Comparison of ENCODE assay signal across 9 cellular contexts in genomic region chr19:38478273-38478971, GRCh38. TPM values are rescaled to one million over a fixed set of nuclear protein-coding genes. Genes with fewer than 3 reads are reported as not detected.
DNase-seq lines count a peak whose midpoint lies in the region; ATAC-seq and TF ChIP-seq lines count a peak whose summit lies in the region.
"Had no signal": no experiment of that assay in that cellular context is flagged by ENCODE, and none has a peak within 500 bp of the region (broad histone marks: within the 10 kb centered on the region; RNA-seq: fewer than 3 reads in every experiment).

No MANE protein-coding gene starts in this region.

- no peak overlapping the region for H4K91ac ChIP-seq in IMR-90 (ENCODE audit: insufficient read depth, low read depth, low read length)
- no peak overlapping the region for H4K91ac ChIP-seq in mesenchymal stem cell (ENCODE audit: low read length)

- TF ChIP-seq RAD21 in IMR-90 (IDR thresholded peaks at IDR 0.05; ENCODE audit: low read length): no peak

- H3K79me1 ChIP-seq in IMR-90 (ENCODE audit: low read depth in 1 of 2, low read length in 2 of 2) (no peaks in the 10 kb centered on the region), mesenchymal stem cell (replicated peaks; ENCODE audit: low read length, poor library complexity, severe bottlenecking) (no peaks in the 10 kb centered on the region)

- H3K4ac ChIP-seq in IMR-90 (ENCODE audit: low read depth, low read length) (no peak overlapping the region), mesenchymal stem cell (ENCODE audit: low read depth in 1 of 2, low read length in 2 of 2) (no peak overlapping the region)

- H3K36me3 ChIP-seq in IMR-90 (ENCODE audit: control insufficient read depth, insufficient read depth, low read length): no peaks in the 10 kb centered on the region
- H3K36me3 ChIP-seq in mesenchymal stem cell (ENCODE audit: control insufficient read depth in 1 of 2, insufficient read depth in 2 of 2, low read depth in 1 of 2, low read length in 2 of 2): no peaks in the 10 kb centered on the region

- H3K4me2 ChIP-seq in IMR-90 (ENCODE audit: low read depth, low read length) (no peak overlapping the region), mesenchymal stem cell (ENCODE audit: low read length, poor library complexity, severe bottlenecking) (no peak overlapping the region)

- H3K9me3 ChIP-seq in IMR-90 (ENCODE audit: control insufficient read depth, insufficient read depth, low read length) (no peaks in the 10 kb centered on the region), mesenchymal stem cell (ENCODE audit: control insufficient read depth, low read length) (no peaks in the 10 kb centered on the region)

- TF ChIP-seq POLR2A in IMR-90 (IDR thresholded peaks at IDR 0.05; ENCODE audit: low read depth, low read length): no peak

- H2AK5ac ChIP-seq in IMR-90 (ENCODE audit: low read depth, low read length): no peak overlapping the region
- no peak overlapping the region for H2AK5ac ChIP-seq in mesenchymal stem cell (ENCODE audit: low read length, severe bottlenecking)

- H2BK5ac ChIP-seq in IMR-90 (ENCODE audit: low read depth, low read length, poor library complexity, severe bottlenecking) (no peak overlapping the region), mesenchymal stem cell (ENCODE audit: low read depth, low read length, poor library complexity, severe bottlenecking) (no peak overlapping the region)

- POLR2A ChIA-PET in IMR-90 (lab: Charles Lee; ENCODE audit: unreplicated experiment): no interaction called here

- H3K18ac ChIP-seq in IMR-90 (ENCODE audit: low read depth, low read length): no peak overlapping the region
- no peak overlapping the region for H3K18ac ChIP-seq in mesenchymal stem cell (ENCODE audit: low read depth in 1 of 2, low read length in 2 of 2)

- no peak overlapping the region for H2AK9ac ChIP-seq in IMR-90 (replicated peaks; ENCODE audit: low read depth, low read length, poor library complexity)

- H2BK12ac ChIP-seq in mesenchymal stem cell (ENCODE audit: low read length in 2 of 2): no peak overlapping the region

- H3K27ac ChIP-seq in IMR-90 (ENCODE audit: insufficient read depth, low read length) (no peak overlapping the region), mesenchymal stem cell (ENCODE audit: low read length, poor library complexity, severe bottlenecking) (no peak overlapping the region)

- H4K5ac ChIP-seq in IMR-90 (ENCODE audit: low read depth, low read length): no peak overlapping the region

- no peak overlapping the region for H4K8ac ChIP-seq in IMR-90 (ENCODE audit: low read depth in 2 of 2, low read length in 2 of 2)
- H4K8ac ChIP-seq in mesenchymal stem cell (ENCODE audit: low read length): no peak overlapping the region

- no peak overlapping the region for H3K23ac ChIP-seq in IMR-90 (ENCODE audit: low read depth, low read length)
- H3K23ac ChIP-seq in mesenchymal stem cell (ENCODE audit: low read length in 2 of 2): no peak overlapping the region

- ATAC-seq in IMR-90 (ENCODE audit: low read depth) (no peak), HG03095 (IDR thresholded peaks at IDR 0.05; ENCODE audit: unreplicated experiment) (no peak), GM19324 (IDR thresholded peaks at IDR 0.05; ENCODE audit: low FRiP score, unreplicated experiment) (no peak)

- no peak overlapping the region for H3K56ac ChIP-seq in IMR-90 (ENCODE audit: extremely low read depth, insufficient read depth, low read length)

- DNase-seq in DMS53 (lab: John Stamatoyannopoulos, UW): peak; percentile 40
- DNase-seq in DMS53 treated with DMSO at 0.1 percent for 48 hours (lab: John Stamatoyannopoulos, UW; ENCODE audit: unreplicated experiment): no peak
- no peak for DNase-seq in IMR-90
- peak; percentile 65 for DNase-seq in SK-MEL-5 (ENCODE audit: low read depth, low spot score)
- DNase-seq in mesenchymal stem cell: peak; percentile 6
- DNase-seq in NCI-H510A treated with DMSO at 0.1 percent for 48 hours (lab: John Stamatoyannopoulos, UW): no peak
- DNase-seq: activated CD4-positive, CD25-positive, alpha-beta regulatory T cell had no signal

- no peaks in the 10 kb centered on the region for H4K20me1 ChIP-seq in IMR-90 (ENCODE audit: insufficient read depth, low read length)

- no peak overlapping the region for H2BK20ac ChIP-seq in IMR-90 (ENCODE audit: low read depth, low read length)

- H3K9me1 ChIP-seq in IMR-90 (ENCODE audit: insufficient read depth, low read length): no peaks in the 10 kb centered on the region

- in situ Hi-C loops in IMR-90 (cut with MboI; ENCODE audit: low sequenced_read_pairs): no loop called here
- in situ Hi-C loops in SK-MEL-5 (cut with HindIII; ENCODE audit: low pct_unique_long_range_greater_than_20kb, low sequenced_read_pairs): no loop called here

- 42% methylated on average over 7 of the region's 16 CpGs; no CpG with 5 or more reads in 1 of the 2 experiments for WGBS in IMR-90 (ENCODE audit: extremely low coverage in 2 of 2, insufficient read length in 1 of 2), 2 experiments
- WGBS in mesenchymal stem cell: 81% methylated on average over 16 of the region's 16 CpGs

- H3K14ac ChIP-seq in IMR-90 (replicated peaks; ENCODE audit: low read depth, low read length) (no peak overlapping the region), mesenchymal stem cell (ENCODE audit: low read length in 2 of 2) (no peak overlapping the region)

- H2BK15ac ChIP-seq in IMR-90 (ENCODE audit: low read depth, low read length) (no peak overlapping the region), mesenchymal stem cell (ENCODE audit: low read depth, poor library complexity, severe bottlenecking) (no peak overlapping the region)

- no peaks in the 10 kb centered on the region; the same call in none of the 2 replicates for H3K27me3 ChIP-seq in IMR-90 (ENCODE audit: control insufficient read depth, insufficient read depth, low read length)
- peaks cover 5 to 34% of the 10 kb centered on the region in 2 experiments for H3K27me3 ChIP-seq in mesenchymal stem cell (ENCODE audit: control insufficient read depth in 1 of 2, insufficient read depth in 1 of 2, low read length in 2 of 2)

- H2AFZ ChIP-seq in IMR-90 (replicated peaks; ENCODE audit: low read length, poor library complexity) (no peak overlapping the region), mesenchymal stem cell (ENCODE audit: low read depth, low read length) (no peak overlapping the region)

- H3K9ac ChIP-seq in IMR-90 (ENCODE audit: low read depth, low read length) (no peak overlapping the region), mesenchymal stem cell (ENCODE audit: low read length) (no peak overlapping the region)

- no peak overlapping the region for H2BK120ac ChIP-seq in IMR-90 (ENCODE audit: low read depth, low read length)
- no peak overlapping the region for H2BK120ac ChIP-seq in mesenchymal stem cell (ENCODE audit: low read depth, low read length)

- intact Hi-C loops in IMR-90 (cut with micrococcal nuclease): no loop called here

- CTCF ChIA-PET in IMR-90 (lab: Yijun Ruan, JAX): interaction anchor here (0.6 to 0.7 kb wide), 3 partner anchors 10 to 852 kb away, joined by 3 to 9 read pairs (median 3); no protein-coding TSS in a partner anchor

- TF ChIP-seq CTCF in IMR-90 (conservative IDR thresholded peaks at IDR 0.05; ENCODE audit: low read depth, low read length): 0 out of 2 replicates have a peak, but pooled peaks have one; percentile 15

- H3K4me1 ChIP-seq in IMR-90 (ENCODE audit: control insufficient read depth, insufficient read depth, low read length) (no peaks in the 10 kb centered on the region), mesenchymal stem cell (ENCODE audit: control insufficient read depth, insufficient read depth, low read depth, low read length) (no peaks in the 10 kb centered on the region)

- dilution Hi-C loops in IMR-90 (cut with HindIII; ENCODE audit: low sequenced_read_pairs, unreplicated experiment): no loop called here

- H3K4me3 ChIP-seq in IMR-90 (ENCODE audit: insufficient read depth, low read depth, low read length) (no peak overlapping the region), mesenchymal stem cell (ENCODE audit: insufficient read depth in 1 of 2, low read depth in 1 of 2, low read length in 2 of 2) (no peak overlapping the region)

- BruUV-seq in IMR-90 (replicated peaks; lab: Mats Ljungman, UMichigan): no TSS peak

TF ChIP-seq in IMR-90, 13 proteins besides CTCF, POLR2A, EP300 and RAD21 (continues in another document):
- TF ChIP-seq USF2 (IDR thresholded peaks at IDR 0.05; ENCODE audit: low read depth, low read length) (no peak), RFX5 (IDR thresholded peaks at IDR 0.05; ENCODE audit: low read depth, low read length) (no peak), NFE2L2 (IDR thresholded peaks at IDR 0.05; ENCODE audit: low read depth, low read length) (no peak), CHD1 (IDR thresholded peaks at IDR 0.05; ENCODE audit: low read depth, low read length) (no peak), BHLHE40 (IDR thresholded peaks at IDR 0.05; ENCODE audit: low read depth, low read length) (no peak), SMC3 (IDR thresholded peaks at IDR 0.05; ENCODE audit: low read depth, low read length) (no peak), MAFK (IDR thresholded peaks at IDR 0.05; ENCODE audit: low read depth, low read length) (no peak)

RNA-seq across cellular contexts. Expression of gene RYR1, which starts 44.9 kb away (rescaled TPM):
- total RNA-seq in IMR-90 (2012; rRNA removed): under 0.01 TPM in 1 of 2 replicates, not detected in the other
- 0.03 TPM in 1 of 2 replicates, not detected in the other for polyA plus RNA-seq in IMR-90 (2012; rRNA removed)
- polyA plus RNA-seq in IMR-90 (2012; cell fraction: cytosol; rRNA removed): 0.01 TPM in 1 of 2 replicates, not detected in the other
- polyA plus RNA-seq in IMR-90 (2012; cell fraction: nucleus; rRNA removed; ENCODE audit: low replicate concordance): 0.03 TPM in 2 replicates
- total RNA-seq in SK-MEL-5 (2014; rRNA removed; shearing (Covaris generic)): 0.03 TPM in 1 of 2 replicates, not detected in the other
- polyA plus RNA-seq in SK-MEL-5 (2015; cell fraction: cytosol; rRNA removed): 0.06 and 0.98 TPM in 2 replicates
- 0.05 and 0.06 TPM in 2 replicates for polyA plus RNA-seq in SK-MEL-5 (2015; cell fraction: nucleus; rRNA removed)
- 0.01 TPM for polyA plus RNA-seq in mesenchymal stem cell (2013, experiment 1 of 2)
- not detected for polyA plus RNA-seq in mesenchymal stem cell (2013, experiment 2 of 2)

RNA-seq across cellular contexts. Expression of gene RASGRP4, which starts 52.4 kb away (rescaled TPM):
- total RNA-seq in IMR-90 (2012; rRNA removed): not detected in 2 replicates
- not detected in 2 replicates for polyA plus RNA-seq in IMR-90 (2012; rRNA removed)
- not detected in 2 replicates for polyA plus RNA-seq in IMR-90 (2012; cell fraction: cytosol; rRNA removed)
- not detected in 2 replicates for polyA plus RNA-seq in IMR-90 (2012; cell fraction: nucleus; rRNA removed; ENCODE audit: low replicate concordance)
- not detected in 2 replicates for total RNA-seq in SK-MEL-5 (2014; rRNA removed; shearing (Covaris generic))
- not detected in 2 replicates for polyA plus RNA-seq in SK-MEL-5 (2015; cell fraction: cytosol; rRNA removed)
- polyA plus RNA-seq in SK-MEL-5 (2015; cell fraction: nucleus; rRNA removed): not detected in 2 replicates
- polyA plus RNA-seq in mesenchymal stem cell (2013, experiment 1 of 2): not detected
- not detected for polyA plus RNA-seq in mesenchymal stem cell (2013, experiment 2 of 2)

Comparison
In these comparisons a context has a peak if more than half of its experiments do, and no peak if none do; other contexts are left out.
1. DNase-seq: peak in DMS53 (single experiment), SK-MEL-5 (single experiment) and mesenchymal stem cell (single experiment); none in DMS53 treated with DMSO at 0.1 percent for 48 hours (single experiment), IMR-90 (single experiment) and NCI-H510A treated with DMSO at 0.1 percent for 48 hours (single experiment).